24 cellular contexts compared by ENCODE assay signal in the genomic region with DNA sequence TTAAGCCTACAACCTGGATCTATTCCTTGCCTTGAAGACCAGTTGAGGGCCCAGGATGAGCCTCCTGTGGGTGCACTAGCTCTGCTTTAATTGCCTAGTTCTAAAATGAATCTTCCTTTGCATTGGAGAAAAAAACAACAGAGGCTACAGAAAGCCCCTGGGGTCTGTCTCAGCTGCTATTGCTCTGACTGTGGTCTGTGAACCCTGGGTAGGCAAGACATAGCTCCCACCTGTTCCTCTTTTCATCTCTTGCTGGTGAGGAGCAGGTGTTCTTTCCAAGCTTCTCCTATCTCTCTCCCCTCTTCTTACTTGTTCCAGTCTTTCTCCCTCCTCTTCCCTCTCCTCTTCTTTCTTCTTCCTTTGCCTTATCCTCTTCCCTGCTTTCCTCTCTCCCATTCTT. TPM values are rescaled to one million over a fixed set of nuclear protein-coding genes. Genes with fewer than 3 reads are reported as not detected.
"Had no signal": no experiment of that assay in that cellular context is flagged by ENCODE, and none has a peak within 500 bp of the region (broad histone marks: within the 10 kb centered on the region; RNA-seq: fewer than 3 reads in every experiment).

No MANE protein-coding gene starts in this region.

- H3K4me1 ChIP-seq: esophagus squamous epithelium, psoas muscle, right lobe of liver, spleen had no signal

- FAIRE-seq: colon, kidney had no signal

- DNase-seq: esophagus squamous epithelium; kidney; left colon; left ventricle myocardium superior; mesenchymal stem cell; naive thymus-derived CD8-positive, alpha-beta T cell; psoas muscle; retina; right lobe of liver; spleen; stimulated activated CD4-positive, alpha-beta T cell treated with anti-CD3 and anti-CD28 coated beads, Interleukin-15, amount 100 ng/mL, for 24 hours; stimulated activated CD4-positive, alpha-beta T cell treated with anti-CD3 and anti-CD28 coated beads, Interleukin-1b, Interleukin-23, amount 100 ng/mL, for 48 hours; stimulated activated CD4-positive, alpha-beta T cell treated with anti-CD3 and anti-CD28 coated beads, Interleukin-4, amount 100 ng/mL, for 24 hours; trophoblast cell had no signal

- H3K27ac ChIP-seq: esophagus squamous epithelium, neutrophil, psoas muscle, right lobe of liver, spleen had no signal

- H3K4me3 ChIP-seq: esophagus squamous epithelium, lung, psoas muscle, right lobe of liver, spleen had no signal

- H3K36me3 ChIP-seq: esophagus squamous epithelium, neutrophil, right lobe of liver, spleen had no signal

- H3K9me3 ChIP-seq: esophagus squamous epithelium, neutrophil, psoas muscle, right lobe of liver, spleen had no signal

- H3K27me3 ChIP-seq: esophagus squamous epithelium, neutrophil, right lobe of liver, spleen had no signal

- ATAC-seq: left colon; naive thymus-derived CD8-positive, alpha-beta T cell; right lobe of liver; stimulated activated memory B cell treated with anti-CD40 and anti-IgM and Interleukin-4, amounts not matched to agents 10 μg/mL and 1 μg/mL and 100 μg/mL, for 72 hours had no signal

RNA-seq across cellular contexts. Expression of gene RBP2, which starts 28.8 kb away (rescaled TPM):
- total RNA-seq: epithelial cell of proximal tubule; esophagus squamous epithelium; kidney; left ventricle myocardium superior; naive thymus-derived CD8-positive, alpha-beta T cell; osteoblast; psoas muscle; right lobe of liver; skeletal muscle tissue; spleen; subcutaneous adipose tissue; urinary bladder had no signal
- polyA plus RNA-seq: naive thymus-derived CD8-positive, alpha-beta T cell; neural cell; urinary bladder had no signal
